In genomic region chr14:103563089-103563620, GRCh38 we compare ENCODE assay signal across 1 cellular context.
TF ChIP-seq lines count a peak whose summit lies in the region.

No MANE protein-coding gene starts in this region.

TF ChIP-seq in HepG2, 621 proteins besides CTCF, POLR2A, EP300 and RAD21 (continued from another document and continues in another):
- TF ChIP-seq, protein P1, sequence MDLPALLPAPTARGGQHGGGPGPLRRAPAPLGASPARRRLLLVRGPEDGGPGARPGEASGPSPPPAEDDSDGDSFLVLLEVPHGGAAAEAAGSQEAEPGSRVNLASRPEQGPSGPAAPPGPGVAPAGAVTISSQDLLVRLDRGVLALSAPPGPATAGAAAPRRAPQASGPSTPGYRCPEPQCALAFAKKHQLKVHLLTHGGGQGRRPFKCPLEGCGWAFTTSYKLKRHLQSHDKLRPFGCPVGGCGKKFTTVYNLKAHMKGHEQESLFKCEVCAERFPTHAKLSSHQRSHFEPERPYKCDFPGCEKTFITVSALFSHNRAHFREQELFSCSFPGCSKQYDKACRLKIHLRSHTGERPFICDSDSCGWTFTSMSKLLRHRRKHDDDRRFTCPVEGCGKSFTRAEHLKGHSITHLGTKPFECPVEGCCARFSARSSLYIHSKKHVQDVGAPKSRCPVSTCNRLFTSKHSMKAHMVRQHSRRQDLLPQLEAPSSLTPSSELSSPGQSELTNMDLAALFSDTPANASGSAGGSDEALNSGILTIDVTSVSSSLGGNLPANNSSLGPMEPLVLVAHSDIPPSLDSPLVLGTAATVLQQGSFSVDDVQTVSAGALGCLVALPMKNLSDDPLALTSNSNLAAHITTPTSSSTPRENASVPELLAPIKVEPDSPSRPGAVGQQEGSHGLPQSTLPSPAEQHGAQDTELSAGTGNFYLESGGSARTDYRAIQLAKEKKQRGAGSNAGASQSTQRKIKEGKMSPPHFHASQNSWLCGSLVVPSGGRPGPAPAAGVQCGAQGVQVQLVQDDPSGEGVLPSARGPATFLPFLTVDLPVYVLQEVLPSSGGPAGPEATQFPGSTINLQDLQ (CRISPR knock-in tag; IDR thresholded peaks at IDR 0.05), result 0 out of 2 replicates have a peak, but pooled peaks have one; percentile 13
- TF ChIP-seq ZNF331 (CRISPR knock-in tag; IDR thresholded peaks at IDR 0.05) (no peak), FOSL2 (CRISPR knock-in tag; IDR thresholded peaks at IDR 0.05) (0 out of 2 replicates have a peak, but pooled peaks have one; percentile 22), ZUFSP (CRISPR knock-in tag; IDR thresholded peaks at IDR 0.05; ENCODE audit: borderline replicate concordance) (no peak), TCF12 (IDR thresholded peaks at IDR 0.05) (no peak), TCF12 (CRISPR knock-in tag; IDR thresholded peaks at IDR 0.05) (no peak), ZNF737 (CRISPR knock-in tag; IDR thresholded peaks at IDR 0.05; ENCODE audit: borderline replicate concordance) (no peak), AKNA (CRISPR knock-in tag; IDR thresholded peaks at IDR 0.05; ENCODE audit: borderline replicate concordance) (no peak), ZNF484 (CRISPR knock-in tag; IDR thresholded peaks at IDR 0.05; ENCODE audit: borderline replicate concordance, low read depth) (no peak), NFE2 (CRISPR knock-in tag; IDR thresholded peaks at IDR 0.05) (no peak), MXD4 (CRISPR knock-in tag; IDR thresholded peaks at IDR 0.05) (peak; percentile 5; the same call in 1 of the 2 replicates), ZNF296 (CRISPR knock-in tag; conservative IDR thresholded peaks at IDR 0.05) (no peak), TEAD3 (CRISPR knock-in tag; optimal IDR thresholded peaks at IDR 0.05; ENCODE audit: borderline replicate concordance) (no peak), HDAC2 (CRISPR knock-in tag; IDR thresholded peaks at IDR 0.05) (no peak), RXRB (CRISPR knock-in tag; IDR thresholded peaks at IDR 0.05; ENCODE audit: borderline replicate concordance) (no peak), ZNF749 (CRISPR knock-in tag; IDR thresholded peaks at IDR 0.05; ENCODE audit: borderline replicate concordance) (no peak), ZSCAN21 (CRISPR knock-in tag; IDR thresholded peaks at IDR 0.05; ENCODE audit: borderline replicate concordance) (0 out of 2 replicates have a peak, but pooled peaks have one; percentile 12), ZNF225 (CRISPR knock-in tag; IDR thresholded peaks at IDR 0.05) (no peak), HDAC1 (CRISPR knock-in tag; IDR thresholded peaks at IDR 0.05) (peak; percentile 10; the same call in 1 of the 2 replicates), ZNF24 (IDR thresholded peaks at IDR 0.05) (no peak), ZFX (CRISPR knock-in tag; IDR thresholded peaks at IDR 0.05; ENCODE audit: low read depth) (peak; percentile 27), ZFY (CRISPR knock-in tag; IDR thresholded peaks at IDR 0.05) (peak; percentile 56; the same call in 1 of the 2 replicates), ZBTB7A (CRISPR knock-in tag; IDR thresholded peaks at IDR 0.05) (no peak), ZNF878 (CRISPR knock-in tag; IDR thresholded peaks at IDR 0.05) (no peak), ZNF224 (CRISPR knock-in tag; IDR thresholded peaks at IDR 0.05) (no peak), KMT2B (CRISPR knock-in tag; IDR thresholded peaks at IDR 0.05) (0 out of 2 replicates have a peak, but pooled peaks have one; percentile 9), ZNF567 (CRISPR knock-in tag; IDR thresholded peaks at IDR 0.05; ENCODE audit: borderline replicate concordance) (0 out of 2 replicates have a peak, but pooled peaks have one; percentile 10), ZNF20 (CRISPR knock-in tag; IDR thresholded peaks at IDR 0.05) (0 out of 2 replicates have a peak, but pooled peaks have one; percentile 40), LBX2 (CRISPR knock-in tag; IDR thresholded peaks at IDR 0.05; ENCODE audit: borderline replicate concordance) (no peak), DNMT3B (CRISPR knock-in tag; conservative IDR thresholded peaks at IDR 0.05) (no peak), NFIC (IDR thresholded peaks at IDR 0.05; ENCODE audit: low read length) (no peak), MED8 (CRISPR knock-in tag; IDR thresholded peaks at IDR 0.05; ENCODE audit: insufficient replicate concordance) (no peak), ADNP (CRISPR knock-in tag; IDR thresholded peaks at IDR 0.05) (no peak)
- TF ChIP-seq, protein P2, sequence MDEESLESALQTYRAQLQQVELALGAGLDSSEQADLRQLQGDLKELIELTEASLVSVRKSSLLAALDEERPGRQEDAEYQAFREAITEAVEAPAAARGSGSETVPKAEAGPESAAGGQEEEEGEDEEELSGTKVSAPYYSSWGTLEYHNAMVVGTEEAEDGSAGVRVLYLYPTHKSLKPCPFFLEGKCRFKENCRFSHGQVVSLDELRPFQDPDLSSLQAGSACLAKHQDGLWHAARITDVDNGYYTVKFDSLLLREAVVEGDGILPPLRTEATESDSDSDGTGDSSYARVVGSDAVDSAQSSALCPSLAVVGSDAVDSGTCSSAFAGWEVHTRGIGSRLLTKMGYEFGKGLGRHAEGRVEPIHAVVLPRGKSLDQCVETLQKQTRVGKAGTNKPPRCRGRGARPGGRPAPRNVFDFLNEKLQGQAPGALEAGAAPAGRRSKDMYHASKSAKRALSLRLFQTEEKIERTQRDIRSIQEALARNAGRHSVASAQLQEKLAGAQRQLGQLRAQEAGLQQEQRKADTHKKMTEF (CRISPR knock-in tag; IDR thresholded peaks at IDR 0.05), result 0 out of 2 replicates have a peak, but pooled peaks have one; percentile 62
- TF ChIP-seq, protein P3, sequence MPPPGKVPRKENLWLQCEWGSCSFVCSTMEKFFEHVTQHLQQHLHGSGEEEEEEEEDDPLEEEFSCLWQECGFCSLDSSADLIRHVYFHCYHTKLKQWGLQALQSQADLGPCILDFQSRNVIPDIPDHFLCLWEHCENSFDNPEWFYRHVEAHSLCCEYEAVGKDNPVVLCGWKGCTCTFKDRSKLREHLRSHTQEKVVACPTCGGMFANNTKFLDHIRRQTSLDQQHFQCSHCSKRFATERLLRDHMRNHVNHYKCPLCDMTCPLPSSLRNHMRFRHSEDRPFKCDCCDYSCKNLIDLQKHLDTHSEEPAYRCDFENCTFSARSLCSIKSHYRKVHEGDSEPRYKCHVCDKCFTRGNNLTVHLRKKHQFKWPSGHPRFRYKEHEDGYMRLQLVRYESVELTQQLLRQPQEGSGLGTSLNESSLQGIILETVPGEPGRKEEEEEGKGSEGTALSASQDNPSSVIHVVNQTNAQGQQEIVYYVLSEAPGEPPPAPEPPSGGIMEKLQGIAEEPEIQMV (CRISPR knock-in tag; IDR thresholded peaks at IDR 0.05; ENCODE audit: low read depth), result peak; percentile 6; the same call in 1 of the 2 replicates
- TF ChIP-seq, protein P4, sequence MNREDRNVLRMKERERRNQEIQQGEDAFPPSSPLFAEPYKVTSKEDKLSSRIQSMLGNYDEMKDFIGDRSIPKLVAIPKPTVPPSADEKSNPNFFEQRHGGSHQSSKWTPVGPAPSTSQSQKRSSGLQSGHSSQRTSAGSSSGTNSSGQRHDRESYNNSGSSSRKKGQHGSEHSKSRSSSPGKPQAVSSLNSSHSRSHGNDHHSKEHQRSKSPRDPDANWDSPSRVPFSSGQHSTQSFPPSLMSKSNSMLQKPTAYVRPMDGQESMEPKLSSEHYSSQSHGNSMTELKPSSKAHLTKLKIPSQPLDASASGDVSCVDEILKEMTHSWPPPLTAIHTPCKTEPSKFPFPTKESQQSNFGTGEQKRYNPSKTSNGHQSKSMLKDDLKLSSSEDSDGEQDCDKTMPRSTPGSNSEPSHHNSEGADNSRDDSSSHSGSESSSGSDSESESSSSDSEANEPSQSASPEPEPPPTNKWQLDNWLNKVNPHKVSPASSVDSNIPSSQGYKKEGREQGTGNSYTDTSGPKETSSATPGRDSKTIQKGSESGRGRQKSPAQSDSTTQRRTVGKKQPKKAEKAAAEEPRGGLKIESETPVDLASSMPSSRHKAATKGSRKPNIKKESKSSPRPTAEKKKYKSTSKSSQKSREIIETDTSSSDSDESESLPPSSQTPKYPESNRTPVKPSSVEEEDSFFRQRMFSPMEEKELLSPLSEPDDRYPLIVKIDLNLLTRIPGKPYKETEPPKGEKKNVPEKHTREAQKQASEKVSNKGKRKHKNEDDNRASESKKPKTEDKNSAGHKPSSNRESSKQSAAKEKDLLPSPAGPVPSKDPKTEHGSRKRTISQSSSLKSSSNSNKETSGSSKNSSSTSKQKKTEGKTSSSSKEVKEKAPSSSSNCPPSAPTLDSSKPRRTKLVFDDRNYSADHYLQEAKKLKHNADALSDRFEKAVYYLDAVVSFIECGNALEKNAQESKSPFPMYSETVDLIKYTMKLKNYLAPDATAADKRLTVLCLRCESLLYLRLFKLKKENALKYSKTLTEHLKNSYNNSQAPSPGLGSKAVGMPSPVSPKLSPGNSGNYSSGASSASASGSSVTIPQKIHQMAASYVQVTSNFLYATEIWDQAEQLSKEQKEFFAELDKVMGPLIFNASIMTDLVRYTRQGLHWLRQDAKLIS (CRISPR knock-in tag; IDR thresholded peaks at IDR 0.05), result no peak; the same call in 1 of the 2 replicates
- TF ChIP-seq, protein P5, sequence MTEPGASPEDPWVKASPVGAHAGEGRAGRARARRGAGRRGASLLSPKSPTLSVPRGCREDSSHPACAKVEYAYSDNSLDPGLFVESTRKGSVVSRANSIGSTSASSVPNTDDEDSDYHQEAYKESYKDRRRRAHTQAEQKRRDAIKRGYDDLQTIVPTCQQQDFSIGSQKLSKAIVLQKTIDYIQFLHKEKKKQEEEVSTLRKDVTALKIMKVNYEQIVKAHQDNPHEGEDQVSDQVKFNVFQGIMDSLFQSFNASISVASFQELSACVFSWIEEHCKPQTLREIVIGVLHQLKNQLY (CRISPR knock-in tag; IDR thresholded peaks at IDR 0.05), result no peak
